ENCODE assay signal across 10 cellular contexts in genomic region chr18:11570770-11571169, GRCh38. TPM values are rescaled to one million over a fixed set of nuclear protein-coding genes. Genes with fewer than 3 reads are reported as not detected.
DNase-seq lines count a peak whose midpoint lies in the region; ATAC-seq, FAIRE-seq and TF ChIP-seq lines count a peak whose summit lies in the region.
"Had no signal": no experiment of that assay in that cellular context is flagged by ENCODE, and none has a peak within 500 bp of the region (broad histone marks: within the 10 kb centered on the region; RNA-seq: fewer than 3 reads in every experiment).

No MANE protein-coding gene starts in this region.

- 0 out of 2 replicates have a peak, but pooled peaks cover under 1% of the 10 kb centered on the region for H3F3A ChIP-seq in MM.1S (ENCODE audit: insufficient read depth, low read length)

- BruUV-seq in HepG2 (replicated peaks; lab: Mats Ljungman, UMichigan) = no TSS peak

- no peaks in the 10 kb centered on the region for H4K20me1 ChIP-seq in HepG2 (ENCODE audit: insufficient read depth, low read length)
- no peaks in the 10 kb centered on the region for H4K20me1 ChIP-seq in MM.1S (ENCODE audit: insufficient read depth, low read length)

- H3K4me1 ChIP-seq in HepG2 (ENCODE audit: insufficient read depth, low read length) = no peaks in the 10 kb centered on the region
- H3K4me1 ChIP-seq in right lobe of liver = no peaks in the 10 kb centered on the region
- no peaks in the 10 kb centered on the region for H3K4me1 ChIP-seq in MM.1S (ENCODE audit: low read length)
- no peaks in the 10 kb centered on the region for H3K4me1 ChIP-seq in vagina
- H3K4me1 ChIP-seq in esophagus muscularis mucosa = no peaks in the 10 kb centered on the region

- TF ChIP-seq CTCF in HepG2 (CRISPR knock-in tag; IDR thresholded peaks at IDR 0.05) (no peak), right lobe of liver (IDR thresholded peaks at IDR 0.05) (no peak), MM.1S (IDR thresholded peaks at IDR 0.05; ENCODE audit: low read length) (peak; percentile 29), choroid plexus epithelial cell (conservative IDR thresholded peaks at IDR 0.05; ENCODE audit: low read depth, low read length) (peak; percentile 52), vagina (IDR thresholded peaks at IDR 0.05) (no peak), esophagus muscularis mucosa (IDR thresholded peaks at IDR 0.05) (no peak)

- H2AFZ ChIP-seq in HepG2 (ENCODE audit: low read length) = no peak overlapping the region
- H2AFZ ChIP-seq in MM.1S (ENCODE audit: low read length) = no peak overlapping the region

- H3K4me2 ChIP-seq in HepG2 (ENCODE audit: low read depth, low read length) (no peak overlapping the region), MM.1S (ENCODE audit: low read depth, low read length) (no peak overlapping the region)

- TF ChIP-seq EP300 in HepG2 (IDR thresholded peaks at IDR 0.05; ENCODE audit: low read depth in 2 of 2, low read length in 2 of 2) (no peak), HepG2 (CRISPR knock-in tag; IDR thresholded peaks at IDR 0.05; ENCODE audit: borderline replicate concordance) (no peak), esophagus muscularis mucosa (IDR thresholded peaks at IDR 0.05) (no peak)

- no peak for DNase-seq in HepG2 (ENCODE audit: low spot score)
- DNase-seq in right lobe of liver = no peak
- peak; percentile 36 for DNase-seq in MM.1S
- peak; percentile 56 for DNase-seq in choroid plexus epithelial cell (ENCODE audit: low read depth)
- DNase-seq in NCI-H2081 (lab: John Stamatoyannopoulos, UW) = no peak
- DNase-seq in vagina (ENCODE audit: extremely low spot score in 2 of 2) = no peak
- DNase-seq in esophagus muscularis mucosa (ENCODE audit: extremely low spot score) = no peak

- H3K36me3 ChIP-seq in HepG2 (replicated peaks in 1 of 2; ENCODE audit: control insufficient read depth in 1 of 2, insufficient read depth in 2 of 2, low read length in 2 of 2) = no peaks in the 10 kb centered on the region
- no peaks in the 10 kb centered on the region for H3K36me3 ChIP-seq in right lobe of liver
- no peaks in the 10 kb centered on the region for H3K36me3 ChIP-seq in MM.1S (replicated peaks; ENCODE audit: insufficient read depth, low read length)
- no peaks in the 10 kb centered on the region for H3K36me3 ChIP-seq in vagina
- H3K36me3 ChIP-seq in esophagus muscularis mucosa = no peaks in the 10 kb centered on the region

- H3K27ac ChIP-seq in HepG2 (ENCODE audit: extremely low read length, insufficient read depth, low read length) (no peak overlapping the region), right lobe of liver (no peak overlapping the region), MM.1S (ENCODE audit: low read length) (no peak overlapping the region), vagina (no peak overlapping the region), esophagus muscularis mucosa (replicated peaks in 1 of 4) (no peak overlapping the region)

- in situ Hi-C loops in HepG2 (cut with HindIII; ENCODE audit: extremely low pct_ligation_motif_present, low pct_unique_long_range_greater_than_20kb) = no loop called here

- ATAC-seq in HepG2 (no peak), right lobe of liver (no peak), GM21786 (IDR thresholded peaks at IDR 0.05; ENCODE audit: unreplicated experiment) (no peak)

- H3K9me3 ChIP-seq in HepG2 (ENCODE audit: low read length) (no peaks in the 10 kb centered on the region), right lobe of liver (no peaks in the 10 kb centered on the region), MM.1S (replicated peaks; ENCODE audit: insufficient read depth, low read length) (no peaks in the 10 kb centered on the region), vagina (no peaks in the 10 kb centered on the region), esophagus muscularis mucosa (no peaks in the 10 kb centered on the region)

- intact Hi-C loops in HepG2 (cut with micrococcal nuclease; ENCODE audit: unreplicated experiment) = no loop called here
- intact Hi-C loops in right lobe of liver (cut with DNase I) = no loop called here
- intact Hi-C loops in vagina (cut with DNase I) = no loop called here
- intact Hi-C loops in esophagus muscularis mucosa (cut with DNase I) = no loop called here

- 35% methylated on average over 6 of the region's 6 CpGs for WGBS in HepG2 (ENCODE audit: low lambda C conversion rate)
- 66% methylated on average over 6 of the region's 6 CpGs for WGBS in right lobe of liver (ENCODE audit: insufficient coverage, low coverage, low lambda C conversion rate, missing lambda C conversion rate)
- 76% methylated on average over 6 of the region's 6 CpGs for WGBS in esophagus muscularis mucosa

- peaks cover 1 to 20% of the 10 kb centered on the region in 2 experiments; a peak in 3 of 5 replicates for H3K27me3 ChIP-seq in HepG2 (ENCODE audit: control insufficient read depth in 1 of 2, insufficient read depth in 2 of 2, low read length in 2 of 2)
- H3K27me3 ChIP-seq in right lobe of liver = no peaks in the 10 kb centered on the region
- H3K27me3 ChIP-seq in MM.1S (replicated peaks; ENCODE audit: insufficient read depth, low read length) = no peaks in the 10 kb centered on the region
- H3K27me3 ChIP-seq in vagina = no peaks in the 10 kb centered on the region
- H3K27me3 ChIP-seq in esophagus muscularis mucosa = peaks cover 0 to 7% (median 0%) of the 10 kb centered on the region in 4 donors

- CTCF ChIA-PET in HepG2 (lab: Yijun Ruan, JAX; ENCODE audit: low intra/inter-chr PET ratio, low total read pairs) = interaction anchor here (1.0 kb wide), 1 partner anchor 260 kb away, joined by 4 read pairs; no protein-coding TSS in a partner anchor

- no peaks in the 10 kb centered on the region for H3K79me2 ChIP-seq in HepG2 (ENCODE audit: insufficient read depth, low read length)
- H3K79me2 ChIP-seq in MM.1S (ENCODE audit: low read length) = no peaks in the 10 kb centered on the region

- H3K4me3 ChIP-seq in HepG2 (replicated peaks in 1 of 3; ENCODE audit: insufficient read depth in 1 of 3, low read depth in 2 of 3, low read length in 3 of 3) = no peak overlapping the region
- no peak overlapping the region for H3K4me3 ChIP-seq in right lobe of liver
- no peak overlapping the region for H3K4me3 ChIP-seq in MM.1S (ENCODE audit: low read length)
- no peak overlapping the region for H3K4me3 ChIP-seq in choroid plexus epithelial cell (ENCODE audit: low read depth, low read length)
- H3K4me3 ChIP-seq in vagina = no peak overlapping the region
- H3K4me3 ChIP-seq in esophagus muscularis mucosa = no peak overlapping the region

- no peak for TF ChIP-seq POLR2A in HepG2 (IDR thresholded peaks at IDR 0.05; ENCODE audit: insufficient read depth in 1 of 2, low read depth in 2 of 2, low read length in 2 of 2)
- TF ChIP-seq POLR2A in right lobe of liver (IDR thresholded peaks at IDR 0.05) = no peak
- no peak for TF ChIP-seq POLR2A in vagina (IDR thresholded peaks at IDR 0.05)
- no peak for TF ChIP-seq POLR2A in esophagus muscularis mucosa (IDR thresholded peaks at IDR 0.05; ENCODE audit: low read depth)

- FAIRE-seq in HepG2 (lab: Jason Lieb, UNC) = peak; percentile 21
- FAIRE-seq: endometrium had no signal

- no peaks in the 10 kb centered on the region for H3K9me2 ChIP-seq in MM.1S (replicated peaks; ENCODE audit: insufficient read depth, low read length)

- POLR2A ChIA-PET in HepG2 (lab: Yijun Ruan, JAX) = no interaction called here

- H3K9ac ChIP-seq in HepG2 (ENCODE audit: insufficient read depth, low read depth, low read length) = no peak overlapping the region
- H3K9ac ChIP-seq in MM.1S (ENCODE audit: low read length) = no peak overlapping the region

- TF ChIP-seq RAD21 in HepG2 (CRISPR knock-in tag; IDR thresholded peaks at IDR 0.05) = no peak

RNA-seq across cellular contexts. Expression of gene SLC35G4, which starts 38.6 kb away (rescaled TPM):
- total RNA-seq in HepG2 (2016; rRNA removed; fragmentation: Illumina TruSeq; extraction: Trizol) (not detected in 2 replicates), right lobe of liver (not detected), vagina (not detected), esophagus muscularis mucosa (not detected)
- not detected in 2 replicates for total RNA-seq in HepG2 (2016; cell fraction: cytosol; rRNA removed; fragmentation: Illumina TruSeq; extraction: Trizol; ENCODE audit: low read depth)
- not detected in 2 replicates for total RNA-seq in HepG2 (2016; cell fraction: insoluble cytoplasmic fraction; rRNA removed; fragmentation: Illumina TruSeq; extraction: Trizol)
- not detected in 2 replicates for total RNA-seq in HepG2 (2016; cell fraction: membrane; rRNA removed; fragmentation: Illumina TruSeq; extraction: Trizol)
- total RNA-seq in HepG2 (2016; cell fraction: nucleus; rRNA removed; fragmentation: Illumina TruSeq; extraction: Trizol) = not detected in 2 replicates
- polyA plus RNA-seq in HepG2 (2011; rRNA removed) = not detected in 2 replicates
- polyA plus RNA-seq in HepG2 (2011; cell fraction: cytosol; rRNA removed) = not detected in 2 replicates
- polyA plus RNA-seq in HepG2 (2011; cell fraction: nucleus; rRNA removed) = not detected in 2 replicates
- polyA plus RNA-seq in HepG2 (2012) = not detected in 2 replicates
- polyA plus RNA-seq in HepG2 (2016; cell fraction: cytosol; fragmentation: Illumina TruSeq; extraction: Trizol; ENCODE audit: low read depth) = not detected in 2 replicates
- not detected in 2 replicates for polyA plus RNA-seq in HepG2 (2016; cell fraction: insoluble cytoplasmic fraction; fragmentation: Illumina TruSeq; extraction: Trizol; ENCODE audit: low read depth)
- not detected in 2 replicates for polyA plus RNA-seq in HepG2 (2016; cell fraction: membrane; fragmentation: Illumina TruSeq; extraction: Trizol; ENCODE audit: low read depth)
- not detected in 2 replicates for polyA plus RNA-seq in HepG2 (2016; cell fraction: nucleus; fragmentation: Illumina TruSeq; extraction: Trizol; ENCODE audit: insufficient read depth, low read depth)
- polyA minus RNA-seq in HepG2 (2011; rRNA and poly(A)+ RNA removed; ENCODE audit: low replicate concordance) = not detected in 2 replicates
- not detected in 2 replicates for polyA minus RNA-seq in HepG2 (2011; cell fraction: cytosol; rRNA and poly(A)+ RNA removed)
- not detected in 2 replicates for polyA minus RNA-seq in HepG2 (2011; cell fraction: nucleus; rRNA and poly(A)+ RNA removed)
- total RNA-seq: lower leg skin had no signal

Comparison
In these comparisons a context has a peak if more than half of its experiments do, and no peak if none do; other contexts are left out.
1. DNase-seq: peak in MM.1S (single experiment) and choroid plexus epithelial cell (single experiment); none in HepG2 (single experiment), right lobe of liver (0 of 3), NCI-H2081 (0 of 2), vagina (0 of 2) and esophagus muscularis mucosa (single experiment).
2. CTCF ChIP-seq: peak in MM.1S (single experiment) and choroid plexus epithelial cell (single experiment); none in HepG2 (single experiment), right lobe of liver (0 of 4), vagina (0 of 3) and esophagus muscularis mucosa (0 of 3).